In genomic region chr12:58877243-58877743, GRCh38 we compare ENCODE assay signal across 10 cellular contexts. TPM values are rescaled to one million over a fixed set of nuclear protein-coding genes. Genes with fewer than 3 reads are reported as not detected.
DNase-seq lines count a peak whose midpoint lies in the region; ATAC-seq and TF ChIP-seq lines count a peak whose summit lies in the region.
"Had no signal": no experiment of that assay in that cellular context is flagged by ENCODE, and none has a peak within 500 bp of the region (broad histone marks: within the 10 kb centered on the region; RNA-seq: fewer than 3 reads in every experiment).

No MANE protein-coding gene starts in this region.

- no peak overlapping the region for H2BK15ac ChIP-seq in mesendoderm (replicated peaks; ENCODE audit: low read depth)

- DNase-seq in BJ (ENCODE audit: low read depth): peak; percentile 31
- DNase-seq in LNCaP clone FGC (ENCODE audit: low read depth): peak; percentile 96
- DNase-seq in amniotic epithelial cell (ENCODE audit: low read depth): peak; percentile 88
- peak; percentile 68 for DNase-seq in left lobe of liver (ENCODE audit: low spot score)
- no peak for DNase-seq in mesendoderm
- no peak for DNase-seq in activated naive CD4-positive, alpha-beta T cell treated with anti-CD3 and anti-CD28 coated beads, Interleukin-2, amount 50 U/mL, for 72 hours (ENCODE audit: low spot score in 2 of 2)
- DNase-seq: heart left ventricle had no signal

- H3K4me3 ChIP-seq in BJ (ENCODE audit: low read depth, low read length) (no peak overlapping the region), LNCaP clone FGC (ENCODE audit: low read depth, low read length) (no peak overlapping the region), mesendoderm (ENCODE audit: low read length) (no peak overlapping the region)
- H3K4me3 ChIP-seq: heart left ventricle had no signal

- no peaks in the 10 kb centered on the region for H3K4me1 ChIP-seq in mesendoderm (ENCODE audit: control insufficient read depth, low read depth, low read length)

- H3K9ac ChIP-seq in mesendoderm (ENCODE audit: low read length): no peak overlapping the region

- H3K9me3 Mint-ChIP-seq in activated naive CD4-positive, alpha-beta T cell treated with anti-CD3 and anti-CD28 coated beads, Interleukin-2, amount 50 U/mL, for 72 hours: no peaks in the 10 kb centered on the region
- H3K9me3 Mint-ChIP-seq: activated T-helper 1 cell treated with anti-CD3 and anti-CD28 coated beads, Interleukin-12 subunit alpha, Interleukin-12 subunit beta, Interleukin-2, Interleukin-4 antibody, amounts not matched to agents 30 ng/mL and 10 ng/mL and 1 ng/mL, durations not matched to agents 14 hours and 24 hours and 36 hours had no signal

- H3K36me3 ChIP-seq in BJ (ENCODE audit: control insufficient read depth, insufficient read depth, low read length): peaks cover 44% of the 10 kb centered on the region
- peaks cover 13% of the 10 kb centered on the region for H3K36me3 ChIP-seq in mesendoderm (ENCODE audit: control insufficient read depth, insufficient read depth, low read length)

- H3K79me2 ChIP-seq in mesendoderm (ENCODE audit: control insufficient read depth, insufficient read depth, low read length): no peaks in the 10 kb centered on the region

- no peak overlapping the region for H2AK5ac ChIP-seq in mesendoderm (ENCODE audit: low read length)

- POLR2A ChIA-PET in BJ (lab: Charles Lee): interaction anchor here (1.4 kb wide), 1 partner anchor 337 kb away, joined by 3 read pairs; no protein-coding TSS in a partner anchor

- no peak overlapping the region for H3K27ac Mint-ChIP-seq in activated naive CD4-positive, alpha-beta T cell treated with anti-CD3 and anti-CD28 coated beads, Interleukin-2, amount 50 U/mL, for 72 hours
- H3K27ac Mint-ChIP-seq: activated T-helper 1 cell treated with anti-CD3 and anti-CD28 coated beads, Interleukin-12 subunit alpha, Interleukin-12 subunit beta, Interleukin-2, Interleukin-4 antibody, amounts not matched to agents 30 ng/mL and 10 ng/mL and 1 ng/mL, durations not matched to agents 14 hours and 24 hours and 36 hours had no signal

- no peak overlapping the region for H2BK120ac ChIP-seq in mesendoderm (ENCODE audit: low read depth, low read length)

- no peak overlapping the region for H3K27ac ChIP-seq in mesendoderm (ENCODE audit: low read depth, low read length)
- H3K27ac ChIP-seq: heart left ventricle had no signal

- no peak overlapping the region for H3K18ac ChIP-seq in mesendoderm (ENCODE audit: low read length)

- ATAC-seq in left lobe of liver (peak; percentile 94), HG03460 (IDR thresholded peaks at IDR 0.05; ENCODE audit: unreplicated experiment) (no peak), GM21367 (IDR thresholded peaks at IDR 0.05; ENCODE audit: unreplicated experiment) (no peak)
- ATAC-seq in activated naive CD4-positive, alpha-beta T cell treated with anti-CD3 and anti-CD28 coated beads, Interleukin-2, amount 50 U/mL, for 72 hours: no peak

- no CpG with 5 or more reads among the region's 15 CpGs for WGBS in mesendoderm (ENCODE audit: extremely low coverage, insufficient coverage, low lambda C conversion rate)

- H3K23ac ChIP-seq in mesendoderm (ENCODE audit: low read length): no peak overlapping the region

- H3K27me3 ChIP-seq in BJ (ENCODE audit: control insufficient read depth, insufficient read depth, low read length): no peaks in the 10 kb centered on the region
- no peaks in the 10 kb centered on the region for H3K27me3 ChIP-seq in mesendoderm (ENCODE audit: insufficient read depth, low read length, poor library complexity)
- H3K27me3 ChIP-seq: heart left ventricle had no signal

- CTCF ChIA-PET in BJ (lab: Yijun Ruan, JAX): interaction anchor here (0.6 to 1.5 kb wide), 6 partner anchors 11 to 530 kb away, joined by 3 read pairs; no protein-coding TSS in a partner anchor

- H4K8ac ChIP-seq in mesendoderm (ENCODE audit: low read depth, low read length): no peak overlapping the region

- H3K79me1 ChIP-seq in mesendoderm (ENCODE audit: low read length): no peaks in the 10 kb centered on the region

- no peak overlapping the region for H2BK5ac ChIP-seq in mesendoderm (ENCODE audit: low read length)

- H3K56ac ChIP-seq in mesendoderm (ENCODE audit: low read length): no peak overlapping the region

- no peak overlapping the region for H3K4ac ChIP-seq in mesendoderm (ENCODE audit: low read depth, low read length)

- TF ChIP-seq CTCF in BJ (IDR thresholded peaks at IDR 0.05; ENCODE audit: insufficient read depth, low read depth, low read length) (no peak), LNCaP clone FGC (IDR thresholded peaks at IDR 0.05; ENCODE audit: control insufficient read depth, extremely low read depth, insufficient read depth) (no peak)

- no peaks in the 10 kb centered on the region for H3K36me3 Mint-ChIP-seq in activated naive CD4-positive, alpha-beta T cell treated with anti-CD3 and anti-CD28 coated beads, Interleukin-2, amount 50 U/mL, for 72 hours

- no peak overlapping the region for H4K5ac ChIP-seq in mesendoderm (ENCODE audit: low read length)

- no peak overlapping the region for H3K4me2 ChIP-seq in mesendoderm (ENCODE audit: low read length)

RNA-seq across cellular contexts. Expression of gene LRIG3, which starts 43.0 kb away (rescaled TPM):
- polyA plus RNA-seq in BJ (2011; rRNA removed): 33.9 and 34.6 TPM in 2 replicates
- polyA minus RNA-seq in BJ (2011; rRNA and poly(A)+ RNA removed): 68.7 and 77.4 TPM in 2 replicates
- 10.8 TPM for total RNA-seq in left lobe of liver
- 15.6 TPM for polyA plus RNA-seq in mesendoderm (2013, experiment 1 of 2)
- polyA plus RNA-seq in mesendoderm (2013, experiment 2 of 2): 16.0 TPM
- not detected for total RNA-seq in activated naive CD4-positive, alpha-beta T cell treated with anti-CD3 and anti-CD28 coated beads, Interleukin-2, amount 50 U/mL, for 72 hours
- total RNA-seq: activated T-helper 1 cell treated with anti-CD3 and anti-CD28 coated beads, Interleukin-12 subunit alpha, Interleukin-12 subunit beta, Interleukin-2, Interleukin-4 antibody, amounts not matched to agents 30 ng/mL and 10 ng/mL and 1 ng/mL, durations not matched to agents 14 hours and 24 hours and 36 hours had no signal

Comparison
In these comparisons a context has a peak if more than half of its experiments do, and no peak if none do; other contexts are left out.
1. DNase-seq: peak in BJ (single experiment), LNCaP clone FGC (single experiment), amniotic epithelial cell (single experiment) and left lobe of liver (single experiment); none in mesendoderm (single experiment) and activated naive CD4-positive, alpha-beta T cell treated with anti-CD3 and anti-CD28 coated beads, Interleukin-2, amount 50 U/mL, for 72 hours (0 of 2).
2. RNA of gene LRIG3, which starts 43.0 kb away (total RNA-seq): 10.8 TPM in left lobe of liver (single experiment); not detected in activated naive CD4-positive, alpha-beta T cell treated with anti-CD3 and anti-CD28 coated beads, Interleukin-2, amount 50 U/mL, for 72 hours; every median in the first group is over 10 times any median in the second.